14 cellular contexts compared by ENCODE assay signal in genomic region chr6:6614096-6614964, GRCh38.
A peak's percentile ranks its signal among the peaks of the same experiment; 100 is the strongest.
DNase-seq lines count a peak whose midpoint lies in the region; ATAC-seq lines count a peak whose summit lies in the region.
"Had no signal": no experiment of that assay in that cellular context is flagged by ENCODE, and none has a peak within 500 bp of the region (broad histone marks: within the 10 kb centered on the region; RNA-seq: fewer than 3 reads in every experiment).

No MANE protein-coding gene starts in this region.

- H3K9me3 Mint-ChIP-seq in stimulated activated naive CD8-positive, alpha-beta T cell treated with anti-CD3 and anti-CD28 coated beads, Interleukin-15, Interleukin-2, amounts not matched to agents 100 ng/mL and 50 ng/mL, for 24 hours = no peaks in the 10 kb centered on the region

- peaks cover 67% of the 10 kb centered on the region for H3K4me1 Mint-ChIP-seq in stimulated activated naive CD8-positive, alpha-beta T cell treated with anti-CD3 and anti-CD28 coated beads, Interleukin-15, Interleukin-2, amounts not matched to agents 100 ng/mL and 50 ng/mL, for 24 hours (ENCODE audit: low read depth)

- peak overlapping the region; percentile 63 for H3K4me3 Mint-ChIP-seq in stimulated activated naive CD8-positive, alpha-beta T cell treated with anti-CD3 and anti-CD28 coated beads, Interleukin-15, Interleukin-2, amounts not matched to agents 100 ng/mL and 50 ng/mL, for 24 hours

- no peaks in the 10 kb centered on the region for H3K27me3 Mint-ChIP-seq in stimulated activated naive CD8-positive, alpha-beta T cell treated with anti-CD3 and anti-CD28 coated beads, Interleukin-15, Interleukin-2, amounts not matched to agents 100 ng/mL and 50 ng/mL, for 24 hours

- no peaks in the 10 kb centered on the region for H3K36me3 Mint-ChIP-seq in stimulated activated naive CD8-positive, alpha-beta T cell treated with anti-CD3 and anti-CD28 coated beads, Interleukin-15, Interleukin-2, amounts not matched to agents 100 ng/mL and 50 ng/mL, for 24 hours (ENCODE audit: low read depth)

- peak; percentile 13 for DNase-seq in DMS79 treated with DMSO at 0.1 percent for 48 hours (lab: John Stamatoyannopoulos, UW)
- DNase-seq in DMS79 (lab: John Stamatoyannopoulos, UW) = no peak
- DNase-seq in activated effector memory CD4-positive, alpha-beta T cell treated with anti-CD3 and anti-CD28 coated beads, Interleukin-2, amount 50 U/mL, for 16 hours = peak; percentile 70
- peak; percentile 39 for DNase-seq in iPS-NIHi11 (ENCODE audit: low spot score)
- DNase-seq in hepatic stellate cell (ENCODE audit: low spot score) = no peak
- DNase-seq: 8988T, foreskin fibroblast, GOT3, Kasumi-1, left ventricle myocardium inferior, NCI-H345 had no signal

- H3K27ac Mint-ChIP-seq in stimulated activated naive CD8-positive, alpha-beta T cell treated with anti-CD3 and anti-CD28 coated beads, Interleukin-15, Interleukin-2, amounts not matched to agents 100 ng/mL and 50 ng/mL, for 24 hours = no peak overlapping the region

- ATAC-seq in HG03571 (IDR thresholded peaks at IDR 0.05; ENCODE audit: unreplicated experiment) (no peak), GM19463 (IDR thresholded peaks at IDR 0.05; ENCODE audit: unreplicated experiment) (no peak)

Comparison
In these comparisons a context has a peak if more than half of its experiments do, and no peak if none do; other contexts are left out.
1. DNase-seq: peak in DMS79 treated with DMSO at 0.1 percent for 48 hours (single experiment), activated effector memory CD4-positive, alpha-beta T cell treated with anti-CD3 and anti-CD28 coated beads, Interleukin-2, amount 50 U/mL, for 16 hours (single experiment) and iPS-NIHi11 (single experiment); none in DMS79 (single experiment) and hepatic stellate cell (single experiment).